8 cellular contexts compared by ENCODE assay signal in genomic region chr11:85664561-85665481, GRCh38.
DNase-seq lines count a peak whose midpoint lies in the region; ATAC-seq and TF ChIP-seq lines count a peak whose summit lies in the region.

A gene with protein sequence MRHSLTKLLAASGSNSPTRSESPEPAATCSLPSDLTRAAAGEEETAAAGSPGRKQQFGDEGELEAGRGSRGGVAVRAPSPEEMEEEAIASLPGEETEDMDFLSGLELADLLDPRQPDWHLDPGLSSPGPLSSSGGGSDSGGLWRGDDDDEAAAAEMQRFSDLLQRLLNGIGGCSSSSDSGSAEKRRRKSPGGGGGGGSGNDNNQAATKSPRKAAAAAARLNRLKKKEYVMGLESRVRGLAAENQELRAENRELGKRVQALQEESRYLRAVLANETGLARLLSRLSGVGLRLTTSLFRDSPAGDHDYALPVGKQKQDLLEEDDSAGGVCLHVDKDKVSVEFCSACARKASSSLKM (minus strand): TSS chr11:85665129. CDS start chr11:85664875, 254 bp downstream.

- no peak; the same call in 1 of the 2 replicates for TF ChIP-seq CTCF in AG09319 (IDR thresholded peaks at IDR 0.05; ENCODE audit: low read depth, low read length)

- ATAC-seq in GM19035 (IDR thresholded peaks at IDR 0.05; ENCODE audit: unreplicated experiment) (peak; percentile 87), HG03354 (IDR thresholded peaks at IDR 0.05; ENCODE audit: poor library complexity, severe bottlenecking, unreplicated experiment) (peak; percentile 92)
- ATAC-seq in activated CD4-positive, CD25-positive, alpha-beta regulatory T cell treated with anti-CD3 and anti-CD28 coated beads, Interleukin-2, amount 50 U/mL, for 24 hours: peak; percentile 83 to 85

- DNase-seq in AG09319 (ENCODE audit: extremely low read depth, low read depth): peak; percentile 88
- DNase-seq in NCI-H446 treated with DMSO at 0.1 percent for 48 hours (lab: John Stamatoyannopoulos, UW): peak; percentile 93
- DNase-seq in cerebellar cortex (ENCODE audit: low spot score): peak; percentile 94
- peak; percentile 95 for DNase-seq in islet precursor cell
- DNase-seq in stimulated activated CD4-positive, alpha-beta T cell treated with anti-CD3 and anti-CD28 coated beads, Interleukin-12 subunit alpha, Interleukin-12 subunit beta, amount 100 ng/mL, for 48 hours (ENCODE audit: low read depth in 2 of 3, low spot score in 1 of 3): peak; percentile 93 to 95 (median 95)

Comparison
In these comparisons a context has a peak if more than half of its experiments do, and no peak if none do; other contexts are left out.
1. Peak in every context shown above with its lines: DNase-seq and ATAC-seq.